29 cellular contexts compared by ENCODE assay signal in the genomic region with DNA sequence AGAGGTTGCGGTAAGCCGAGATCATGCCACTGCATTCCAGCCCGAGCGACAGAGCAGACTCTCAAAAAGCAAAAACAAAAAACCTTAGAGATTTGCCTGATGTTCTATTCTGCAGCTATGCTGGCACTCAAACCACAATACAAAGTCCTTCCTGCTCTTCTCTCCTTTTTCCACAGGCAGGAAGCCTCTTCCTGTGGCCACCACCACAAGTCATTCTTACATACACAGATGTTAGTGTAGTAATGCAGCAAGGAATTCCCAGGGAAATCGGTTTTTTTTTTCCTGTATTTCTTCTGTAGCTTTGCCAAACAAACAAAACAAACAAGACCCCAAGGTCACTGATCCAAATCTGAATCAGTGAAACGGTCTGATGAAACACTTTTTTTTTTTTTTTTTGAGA.
A peak's percentile ranks its signal among the peaks of the same experiment; 100 is the strongest.
DNase-seq lines count a peak whose midpoint lies in the region; ATAC-seq and TF ChIP-seq lines count a peak whose summit lies in the region.
"Had no signal": no experiment of that assay in that cellular context is flagged by ENCODE, and none has a peak within 500 bp of the region (broad histone marks: within the 10 kb centered on the region; RNA-seq: fewer than 3 reads in every experiment).

No MANE protein-coding gene starts in this region.

- no peak overlapping the region for H3K4me3 ChIP-seq in trophoblast cell (ENCODE audit: low read depth, low read length)
- H3K4me3 ChIP-seq in GM23338: no peak overlapping the region
- H3K4me3 ChIP-seq: cardiac muscle cell, colonic mucosa, thyroid gland had no signal

- H3K18ac ChIP-seq in trophoblast cell (ENCODE audit: low read length): no peak overlapping the region

- no peaks in the 10 kb centered on the region for H3K27me3 ChIP-seq in trophoblast cell (ENCODE audit: insufficient read depth, low read length)
- H3K27me3 ChIP-seq in foreskin keratinocyte: no peaks in the 10 kb centered on the region
- no peaks in the 10 kb centered on the region for H3K27me3 ChIP-seq in GM23338 (ENCODE audit: insufficient read depth)
- H3K27me3 ChIP-seq: cardiac muscle cell, colonic mucosa, thyroid gland had no signal

- no CpG with 5 or more reads among the region's 6 CpGs for WGBS in trophoblast cell (ENCODE audit: extremely low coverage, insufficient coverage, insufficient read length)

- no peaks in the 10 kb centered on the region for H3K4me1 ChIP-seq in trophoblast cell (ENCODE audit: control insufficient read depth in 1 of 2, insufficient read depth in 2 of 2, low read length in 2 of 2)
- no peaks in the 10 kb centered on the region for H3K4me1 ChIP-seq in foreskin keratinocyte
- H3K4me1 ChIP-seq in GM23338 (ENCODE audit: insufficient read depth): no peaks in the 10 kb centered on the region
- H3K4me1 ChIP-seq: thyroid gland had no signal

- TF ChIP-seq CTCF in neural crest cell (conservative IDR thresholded peaks at IDR 0.05): no peak
- no peak for TF ChIP-seq CTCF in foreskin keratinocyte (conservative IDR thresholded peaks at IDR 0.05)
- no peak for TF ChIP-seq CTCF in GM23338 (conservative IDR thresholded peaks at IDR 0.05; ENCODE audit: low read depth in 2 of 2)

- H2AFZ ChIP-seq in trophoblast cell (ENCODE audit: insufficient read depth, low read length, poor library complexity) (no peak overlapping the region), GM23338 (no peak overlapping the region)

- H3K4me3 Mint-ChIP-seq in neural crest cell (no peak overlapping the region), GM23338 (no peak overlapping the region)
- H3K4me3 Mint-ChIP-seq: activated CD4-positive, alpha-beta T cell treated with anti-CD3 and anti-CD28 coated beads for 36 hours; activated CD8-positive, alpha-beta T cell treated with anti-CD3 and anti-CD28 coated beads for 36 hours; activated T-helper 17 cell treated with anti-CD3 and anti-CD28 coated beads, Interleukin-2, amount 50 U/mL, for 72 hours; CD8-positive, alpha-beta T cell; nephron had no signal

- H3F3A ChIP-seq in GM23338 (replicated peaks; ENCODE audit: low read depth): no peaks in the 10 kb centered on the region

- no peak overlapping the region for H3K9ac ChIP-seq in trophoblast cell (ENCODE audit: low read length)
- H3K9ac ChIP-seq: SK-N-SH had no signal

- H3K79me2 ChIP-seq in trophoblast cell (ENCODE audit: control insufficient read depth, insufficient read depth, low read length, poor library complexity): no peaks in the 10 kb centered on the region
- H3K79me2 ChIP-seq in GM23338 (replicated peaks; ENCODE audit: insufficient read depth): no peaks in the 10 kb centered on the region

- H3K4me1 Mint-ChIP-seq in neural crest cell (no peaks in the 10 kb centered on the region), GM23338 (no peaks in the 10 kb centered on the region)
- H3K4me1 Mint-ChIP-seq: activated CD4-positive, alpha-beta T cell treated with anti-CD3 and anti-CD28 coated beads for 36 hours; activated T-helper 17 cell treated with anti-CD3 and anti-CD28 coated beads, Interleukin-2, amount 50 U/mL, for 72 hours; nephron had no signal

- no peak overlapping the region for H4K8ac ChIP-seq in trophoblast cell (ENCODE audit: low read depth, low read length)

- no peaks in the 10 kb centered on the region for H3K36me3 ChIP-seq in trophoblast cell (ENCODE audit: control insufficient read depth in 1 of 2, insufficient read depth in 2 of 2, low read length in 2 of 2)
- H3K36me3 ChIP-seq in GM23338 (ENCODE audit: insufficient read depth): peaks cover 6% of the 10 kb centered on the region
- H3K36me3 ChIP-seq: cardiac muscle cell, colonic mucosa, thyroid gland had no signal

- H3K9me3 Mint-ChIP-seq in neural crest cell (peaks cover 4% of the 10 kb centered on the region), GM23338 (no peaks in the 10 kb centered on the region)

- H3K9me2 ChIP-seq in GM23338 (ENCODE audit: insufficient read depth): no peaks in the 10 kb centered on the region
- H3K9me2 ChIP-seq: SK-N-SH had no signal

- H4K91ac ChIP-seq in trophoblast cell (ENCODE audit: low read depth, low read length): no peak overlapping the region

- H3K27ac ChIP-seq in trophoblast cell (ENCODE audit: low read depth, low read length) (no peak overlapping the region), foreskin keratinocyte (no peak overlapping the region), GM23338 (ENCODE audit: low read depth) (no peak overlapping the region)
- H3K27ac ChIP-seq: cardiac muscle cell, colonic mucosa, thyroid gland had no signal

- H3K4ac ChIP-seq in trophoblast cell (ENCODE audit: low read depth, low read length): no peak overlapping the region

- no peak overlapping the region for H4K12ac ChIP-seq in trophoblast cell (ENCODE audit: low read depth, low read length)

- no peak overlapping the region for H3K14ac ChIP-seq in trophoblast cell (ENCODE audit: low read length)

- H3K4me2 ChIP-seq in trophoblast cell (ENCODE audit: low read length) (no peak overlapping the region), GM23338 (no peak overlapping the region)
- H3K4me2 ChIP-seq: SK-N-SH had no signal

- no peak overlapping the region for H2BK12ac ChIP-seq in trophoblast cell (ENCODE audit: low read length)

- peaks cover 7% of the 10 kb centered on the region; the same call in 1 of the 2 replicates for H4K20me1 ChIP-seq in GM23338 (replicated peaks; ENCODE audit: insufficient read depth)

- H2BK120ac ChIP-seq in trophoblast cell (ENCODE audit: insufficient read depth, low read length, poor library complexity): no peak overlapping the region

- peaks cover 15% of the 10 kb centered on the region for H3K36me3 Mint-ChIP-seq in neural crest cell (ENCODE audit: low read depth)
- peaks cover 13% of the 10 kb centered on the region for H3K36me3 Mint-ChIP-seq in GM23338 (ENCODE audit: low read depth)

- no peak overlapping the region for H2BK5ac ChIP-seq in trophoblast cell (ENCODE audit: low read depth, low read length, poor library complexity)

- H3K9me3 ChIP-seq in trophoblast cell (ENCODE audit: insufficient read depth, low read depth, low read length): peaks cover 2% of the 10 kb centered on the region
- H3K9me3 ChIP-seq: colonic mucosa, SK-N-SH, thyroid gland had no signal

- H3K79me1 ChIP-seq in trophoblast cell (ENCODE audit: low read length): no peaks in the 10 kb centered on the region

- H3K27ac Mint-ChIP-seq in neural crest cell (ENCODE audit: unreplicated experiment) (peak overlapping the region; percentile 43), GM23338 (no peak overlapping the region)
- H3K27ac Mint-ChIP-seq: activated CD4-positive, alpha-beta T cell treated with anti-CD3 and anti-CD28 coated beads for 36 hours; activated CD8-positive, alpha-beta T cell treated with anti-CD3 and anti-CD28 coated beads for 36 hours; activated T-helper 17 cell treated with anti-CD3 and anti-CD28 coated beads, Interleukin-2, amount 50 U/mL, for 72 hours; CD8-positive, alpha-beta T cell; nephron had no signal

- ATAC-seq in left cardiac atrium: no peak
- no peak for ATAC-seq in foreskin keratinocyte
- no peak for ATAC-seq in GM23338
- ATAC-seq: activated CD4-positive, alpha-beta T cell treated with anti-CD3 and anti-CD28 coated beads for 36 hours; activated CD8-positive, alpha-beta T cell treated with anti-CD3 and anti-CD28 coated beads for 36 hours; activated T-helper 17 cell treated with anti-CD3 and anti-CD28 coated beads, Interleukin-2, amount 50 U/mL, for 72 hours; CD8-positive, alpha-beta T cell; PC-3; right cardiac atrium; Right ventricle myocardium inferior had no signal

- H3K27me3 Mint-ChIP-seq in neural crest cell (ENCODE audit: low read depth) (no peaks in the 10 kb centered on the region), GM23338 (ENCODE audit: insufficient read depth, low read depth, poor library complexity) (no peaks in the 10 kb centered on the region)
- H3K27me3 Mint-ChIP-seq: activated CD8-positive, alpha-beta T cell treated with anti-CD3 and anti-CD28 coated beads for 36 hours had no signal

- peak; percentile 50 for DNase-seq in HCEC 1CT
- DNase-seq in amniotic epithelial cell (ENCODE audit: low read depth): peak; percentile 38
- DNase-seq in glomerular endothelial cell (ENCODE audit: extremely low read depth, low read depth, low spot score): peak; percentile 89
- DNase-seq in neural crest cell (ENCODE audit: low read depth, low spot score): no peak
- no peak for DNase-seq in left cardiac atrium
- DNase-seq in trophoblast cell: no peak
- DNase-seq in foreskin keratinocyte: no peak
- no peak for DNase-seq in GM23338 (ENCODE audit: low spot score)
- DNase-seq: activated CD4-positive, alpha-beta T cell treated with anti-CD3 and anti-CD28 coated beads for 36 hours; activated CD8-positive, alpha-beta T cell treated with anti-CD3 and anti-CD28 coated beads for 36 hours; activated naive CD4-positive, alpha-beta T cell treated with anti-CD3 and anti-CD28 coated beads, Interleukin-2, amount 50 U/mL, for 16 hours; CD8-positive, alpha-beta T cell; colonic mucosa; effector CD8-positive, alpha-beta T cell; NCI-H1417 treated with DMSO at 0.1 percent for 48 hours; NCI-H2081 treated with DMSO at 0.1 percent for 48 hours; NCI-H226; NCI-H526 treated with DMSO at 0.1 percent for 48 hours; PC-3; right cardiac atrium; SK-N-SH; stimulated activated CD4-positive, alpha-beta T cell treated with anti-CD3 and anti-CD28 coated beads, Interleukin-12 subunit alpha, Interleukin-12 subunit beta, amount 100 ng/mL, for 4 hours; stimulated activated CD4-positive, alpha-beta T cell treated with anti-CD3 and anti-CD28 coated beads, Interleukin-2, amount 100 ng/mL, for 48 hours; T-helper 2 cell; thyroid gland had no signal

- H2AK5ac ChIP-seq in trophoblast cell (ENCODE audit: low read length): no peak overlapping the region

- no peak overlapping the region for H3K23ac ChIP-seq in trophoblast cell (ENCODE audit: low read length)

- intact Hi-C loops in left cardiac atrium (cut with DNase I): no loop called here

TF ChIP-seq in GM23338, 12 proteins besides CTCF, POLR2A, EP300 and RAD21 (continues in another document):
- TF ChIP-seq STAT1 (IDR thresholded peaks at IDR 0.05; ENCODE audit: unreplicated experiment): no peak
- no peak for TF ChIP-seq CREB1 (CRISPR knock-in tag; IDR thresholded peaks at IDR 0.05; ENCODE audit: low read depth)

Comparison
In these comparisons a context has a peak if more than half of its experiments do, and no peak if none do; other contexts are left out.
1. DNase-seq: peak in HCEC 1CT (single experiment), amniotic epithelial cell (single experiment) and glomerular endothelial cell (single experiment); none in neural crest cell (single experiment), left cardiac atrium (single experiment), trophoblast cell (0 of 2), foreskin keratinocyte (0 of 2) and GM23338 (single experiment).